In genomic region chr2:31283193-31283919, GRCh38 we compare ENCODE assay signal across 7 cellular contexts. TPM values are rescaled to one million over a fixed set of nuclear protein-coding genes. Genes with fewer than 3 reads are reported as not detected.
DNase-seq lines count a peak whose midpoint lies in the region; ATAC-seq, FAIRE-seq and TF ChIP-seq lines count a peak whose summit lies in the region.
"Not testable (repeated sequence)": the region's sequence is repeated elsewhere in the genome, so short reads cannot be mapped to it uniquely, and the experiment has no call there.

No MANE protein-coding gene starts in this region.

- H3K9me1 ChIP-seq in keratinocyte (ENCODE audit: control insufficient read depth, extremely low read depth, insufficient read depth, low read length) = not testable (repeated sequence)

- not testable (repeated sequence) for H3K36me3 Mint-ChIP-seq in activated naive CD4-positive, alpha-beta T cell treated with anti-CD3 and anti-CD28 coated beads, Interleukin-2, amount 50 U/mL, for 72 hours; endodermal cell (ENCODE audit: low read depth)

- H3K9me3 ChIP-seq in endodermal cell (ENCODE audit: control insufficient read depth, low read length); keratinocyte (ENCODE audit: control insufficient read depth, low read depth, low read length): not testable (repeated sequence)

- intact Hi-C loops in sciatic nerve (cut with DNase I) = not testable (repeated sequence)

- not testable (repeated sequence) for H3K9me3 Mint-ChIP-seq in activated naive CD4-positive, alpha-beta T cell treated with anti-CD3 and anti-CD28 coated beads, Interleukin-2, amount 50 U/mL, for 72 hours; endodermal cell

- TF ChIP-seq CTCF in endodermal cell (conservative IDR thresholded peaks at IDR 0.05) (peak; percentile 45), keratinocyte (optimal IDR thresholded peaks at IDR 0.05 in 1 of 3, IDR thresholded peaks at IDR 0.05 in 1 of 3, conservative IDR thresholded peaks at IDR 0.05 in 1 of 3; ENCODE audit: extremely low read depth in 1 of 3, insufficient read depth in 2 of 3, low read length in 3 of 3) (peak in 2 of 3 experiments; percentile 18 to 23)

- not testable (repeated sequence) for H3K4me2 ChIP-seq in keratinocyte (ENCODE audit: control insufficient read depth, extremely low read depth, insufficient read depth, low read depth, low read length)

- peak in 1 of 2 donors; percentile 75 for ATAC-seq in activated naive CD4-positive, alpha-beta T cell treated with anti-CD3 and anti-CD28 coated beads, Interleukin-2, amount 50 U/mL, for 72 hours
- not testable (repeated sequence) for ATAC-seq in sciatic nerve

- H4K20me1 ChIP-seq in keratinocyte (ENCODE audit: control insufficient read depth, extremely low read depth, insufficient read depth, low read length) = not testable (repeated sequence)

- H3K4me1 ChIP-seq in endodermal cell (ENCODE audit: control insufficient read depth, insufficient read depth, low read length) (peaks cover 17% of the 10 kb centered on the region), keratinocyte (ENCODE audit: control insufficient read depth, extremely low read depth, insufficient read depth, low read length) (peaks cover 25% of the 10 kb centered on the region)

- H2AFZ ChIP-seq in keratinocyte (ENCODE audit: control insufficient read depth, low read length) = not testable (repeated sequence)

- peaks cover 32% of the 10 kb centered on the region for H3K4me1 Mint-ChIP-seq in endodermal cell

- not testable (repeated sequence) for H3K4me3 Mint-ChIP-seq in endodermal cell

- not testable (repeated sequence) for H3K9ac ChIP-seq in endodermal cell (ENCODE audit: extremely low read depth, low read length, poor library complexity, severe bottlenecking); keratinocyte (ENCODE audit: control insufficient read depth, extremely low read depth, insufficient read depth, low read length)

- not testable (repeated sequence) for H3K27me3 Mint-ChIP-seq in endodermal cell (ENCODE audit: insufficient read depth)

- not testable (repeated sequence) for H3K4me3 ChIP-seq in endodermal cell (ENCODE audit: low read length); keratinocyte (ENCODE audit: control insufficient read depth in 2 of 3, extremely low read depth in 1 of 3, insufficient read depth in 2 of 3, low read depth in 1 of 3, low read length in 3 of 3)

- H3K79me2 ChIP-seq in keratinocyte (ENCODE audit: control insufficient read depth, insufficient read depth, low read length) = not testable (repeated sequence)

- not testable (repeated sequence) for H3K36me3 ChIP-seq in endodermal cell (ENCODE audit: control insufficient read depth, insufficient read depth, low read length); keratinocyte (ENCODE audit: control insufficient read depth in 2 of 2, extremely low read depth in 1 of 2, insufficient read depth in 2 of 2, low read length in 2 of 2)

- H3K27ac Mint-ChIP-seq in activated naive CD4-positive, alpha-beta T cell treated with anti-CD3 and anti-CD28 coated beads, Interleukin-2, amount 50 U/mL, for 72 hours = peak overlapping the region; percentile 8 to 51
- not testable (repeated sequence) for H3K27ac Mint-ChIP-seq in endodermal cell

- H3K27ac ChIP-seq in endodermal cell (ENCODE audit: low read depth, low read length) = not testable (repeated sequence)
- H3K27ac ChIP-seq in keratinocyte (ENCODE audit: control insufficient read depth, insufficient read depth, low read length) = peak overlapping the region; percentile 36

- DNase-seq in DMS53 (lab: John Stamatoyannopoulos, UW) (peak; percentile 26), NCI-H1436 (lab: John Stamatoyannopoulos, UW) (peak; percentile 8), RPMI8226 (peak; percentile 23), keratinocyte (ENCODE audit: low read depth, low spot score) (peak; percentile 44), sciatic nerve (ENCODE audit: low spot score) (peak; percentile 6)
- not testable (repeated sequence) for DNase-seq in activated naive CD4-positive, alpha-beta T cell treated with anti-CD3 and anti-CD28 coated beads, Interleukin-2, amount 50 U/mL, for 72 hours (ENCODE audit: low spot score in 2 of 2); endodermal cell

- WGBS in endodermal cell (ENCODE audit: insufficient coverage in 1 of 2, insufficient read length in 1 of 2), 2 experiments = 92 to 100% methylated on average over 4 to 7 of the region's 7 CpGs

- not testable (repeated sequence) for FAIRE-seq in keratinocyte (lab: Jason Lieb, UNC)

- H3K27me3 ChIP-seq in endodermal cell (ENCODE audit: control insufficient read depth, insufficient read depth, low read length, poor library complexity, severe bottlenecking); keratinocyte (ENCODE audit: control insufficient read depth, extremely low read depth, insufficient read depth, low read length): not testable (repeated sequence)

- dilution Hi-C loops in keratinocyte (cut with MboI; ENCODE audit: extremely low pct_ligation_motif_present, low sequenced_read_pairs) = not testable (repeated sequence)

RNA-seq across cellular contexts. Expression of gene EHD3, which starts 49.4 kb away (rescaled TPM):
- total RNA-seq in activated naive CD4-positive, alpha-beta T cell treated with anti-CD3 and anti-CD28 coated beads, Interleukin-2, amount 50 U/mL, for 72 hours = 1 to 10 TPM in 1 of 2 donors, under 1 TPM in 1; 0.48 to 1.9 TPM
- total RNA-seq in endodermal cell (10 to 100 TPM; 10.7 to 15.5 TPM), sciatic nerve (7.0 TPM)
- 8.2 TPM for polyA plus RNA-seq in endodermal cell (2013, experiment 1 of 2)
- polyA plus RNA-seq in endodermal cell (2013, experiment 2 of 2) = 9.2 TPM
- polyA plus RNA-seq in keratinocyte = 5.1 to 8.2 TPM (median 6.5 TPM) in 3 replicates
- 0.67 TPM for polyA plus RNA-seq in keratinocyte (2011; ENCODE audit: low read depth)
- polyA plus RNA-seq in keratinocyte (2011; cell fraction: cytosol; rRNA removed) = 6.3 and 7.0 TPM in 2 replicates
- 6.6 and 7.7 TPM in 2 replicates for polyA plus RNA-seq in keratinocyte (2011; cell fraction: nucleus; rRNA removed)
- polyA plus RNA-seq in keratinocyte (2012; ENCODE audit: low replicate concordance) = 2.2 and 5.9 TPM in 2 replicates
- 8.5 to 13.0 TPM (median 9.4 TPM) in 3 replicates for polyA minus RNA-seq in keratinocyte
- polyA minus RNA-seq in keratinocyte (2011; cell fraction: cytosol; rRNA and poly(A)+ RNA removed) = 6.7 TPM
- 5.1 and 6.8 TPM in 2 replicates for polyA minus RNA-seq in keratinocyte (2011; cell fraction: nucleus; rRNA and poly(A)+ RNA removed)
